19 cellular contexts compared by ENCODE assay signal in the genomic region with DNA sequence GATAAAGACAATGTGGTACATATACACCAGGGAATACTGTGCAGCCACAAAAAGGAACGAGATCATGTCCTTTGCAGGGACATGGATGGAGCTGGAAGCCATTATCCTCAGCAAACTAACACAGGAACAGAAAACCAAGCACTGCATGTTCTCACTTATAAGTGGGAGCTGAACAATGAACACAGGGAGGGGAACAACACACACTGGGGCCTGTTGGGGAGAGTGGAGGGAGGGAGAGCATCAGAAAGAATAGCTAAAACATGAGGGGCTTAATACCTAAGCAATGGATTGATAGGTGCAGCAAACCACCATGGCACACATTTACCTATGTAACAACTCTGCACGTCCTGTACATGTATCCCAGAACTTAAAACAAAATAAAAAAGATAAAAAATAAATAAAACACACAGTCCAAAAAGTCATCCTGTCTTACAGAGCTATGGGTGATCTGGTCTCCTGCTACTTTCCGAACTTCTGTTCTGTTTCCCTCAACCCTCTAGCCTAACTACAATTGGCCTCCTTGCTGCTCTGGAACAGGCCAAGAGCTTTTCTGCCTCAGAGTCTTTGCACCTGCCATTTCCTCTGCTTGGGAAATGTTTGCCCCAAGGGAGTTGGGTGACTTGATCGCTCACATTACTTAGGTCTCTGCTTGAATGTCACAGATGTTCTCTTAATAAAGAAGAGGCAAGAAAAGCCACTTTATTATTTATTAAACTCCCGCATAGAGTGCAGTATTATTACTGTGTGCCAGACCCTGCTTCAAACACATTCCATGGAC. TPM values are rescaled to one million over a fixed set of nuclear protein-coding genes. Genes with fewer than 3 reads are reported as not detected.
DNase-seq lines count a peak whose midpoint lies in the region; ATAC-seq, FAIRE-seq and TF ChIP-seq lines count a peak whose summit lies in the region.
"Had no signal": no experiment of that assay in that cellular context is flagged by ENCODE, and none has a peak within 500 bp of the region (broad histone marks: within the 10 kb centered on the region; RNA-seq: fewer than 3 reads in every experiment).

No MANE protein-coding gene starts in this region.

- H3K9me3 ChIP-seq in KOPT-K1 (ENCODE audit: insufficient read depth, low read length, poor library complexity, severe bottlenecking) (no peaks in the 10 kb centered on the region), GM12878 (replicated peaks; ENCODE audit: control insufficient read depth, insufficient read depth, low read length) (no peaks in the 10 kb centered on the region), thymus (ENCODE audit: control insufficient read depth) (no peaks in the 10 kb centered on the region)
- H3K9me3 ChIP-seq: sigmoid colon had no signal

- H3K4me3 Mint-ChIP-seq in activated naive CD8-positive, alpha-beta T cell: peak overlapping the region; percentile 89
- no peak overlapping the region for H3K4me3 Mint-ChIP-seq in activated naive CD8-positive, alpha-beta T cell treated with anti-CD3 and anti-CD28 coated beads for 36 hours

- H3K4me3 ChIP-seq in GM12878: no peak overlapping the region; the same call in 1 of the 2 replicates
- H3K4me3 ChIP-seq in thymus (ENCODE audit: low read length): peak overlapping the region; percentile 92

- no peak overlapping the region for H3K9ac ChIP-seq in GM12878 (ENCODE audit: control insufficient read depth, insufficient read depth, low read length)
- H3K9ac ChIP-seq: KMS-11 had no signal

- RAD21 ChIA-PET in GM12878 (lab: Charles Lee; ENCODE audit: unreplicated experiment): interaction anchor here (0.9 to 5.3 kb wide), 8 partner anchors 10 to 113 kb away, joined by 3 to 30 read pairs (median 4); no protein-coding TSS in a partner anchor

- 62% methylated on average over 5 of the region's 5 CpGs for WGBS in GM12878 (ENCODE audit: insufficient coverage, insufficient replicate concordance, low lambda C conversion rate, missing lambda C conversion rate)
- WGBS in thymus: 79% methylated on average over 5 of the region's 5 CpGs

- DNase-seq in activated naive CD8-positive, alpha-beta T cell treated with anti-CD3 and anti-CD28 coated beads for 36 hours: no peak
- DNase-seq in GM12878 (ENCODE audit: low read depth, low spot score): no peak
- no peak for DNase-seq in NCI-H1694 (lab: John Stamatoyannopoulos, UW)
- no peak for DNase-seq in amniotic stem cell (lab: John Stamatoyannopoulos, UW)
- no peak for DNase-seq in HuH-7 (ENCODE audit: low spot score)
- DNase-seq: activated CD4-positive, CD25-positive, alpha-beta regulatory T cell treated with anti-CD3 and anti-CD28 coated beads, Interleukin-2, amount 50 U/mL, for 72 hours; anterior cingulate cortex; foreskin melanocyte; NCI-H526; occipital lobe; sigmoid colon; stimulated activated CD4-positive, alpha-beta T cell treated with anti-CD3 and anti-CD28 coated beads, Interleukin-4, amount 100 ng/mL, for 24 hours; trophoblast cell had no signal

- H3K4me1 ChIP-seq in GM12878 (ENCODE audit: control insufficient read depth, insufficient read depth, low read length) (peaks cover 40% of the 10 kb centered on the region), thymus (ENCODE audit: control insufficient read depth, insufficient read depth, low read length) (peaks cover 33% of the 10 kb centered on the region)

- H3K27me3 Mint-ChIP-seq in activated naive CD8-positive, alpha-beta T cell: no peaks in the 10 kb centered on the region
- H3K27me3 Mint-ChIP-seq in activated naive CD8-positive, alpha-beta T cell treated with anti-CD3 and anti-CD28 coated beads for 36 hours: peaks cover 14% of the 10 kb centered on the region

- CTCF ChIA-PET in GM12878 (lab: Yijun Ruan, JAX): interaction anchor here (0.6 to 2.4 kb wide), 9 partner anchors 11 to 170 kb away, joined by 3 to 13 read pairs (median 3); no protein-coding TSS in a partner anchor

- no peak for TF ChIP-seq POLR2A in GM12878 (IDR thresholded peaks at IDR 0.05; ENCODE audit: low read depth, low read length)

- POLR2A ChIA-PET in GM12878 (lab: Charles Lee): interaction anchor here (0.8 to 1.9 kb wide), 8 partner anchors 10 to 95 kb away, joined by 3 to 6 read pairs (median 4); no protein-coding TSS in a partner anchor

- TF ChIP-seq CTCF in GM12878 (IDR thresholded peaks at IDR 0.05 in 2 of 3, conservative IDR thresholded peaks at IDR 0.05 in 1 of 3; ENCODE audit: control insufficient read depth in 2 of 3, extremely low read depth in 1 of 3, insufficient read depth in 1 of 3, low read depth in 3 of 3, low read length in 3 of 3): no peak

- in situ Hi-C loops in GM12878 (cut with MboI): no loop called here

- H3K36me3 ChIP-seq in KOPT-K1 (ENCODE audit: insufficient read depth, low read length) (peaks cover 15% of the 10 kb centered on the region), GM12878 (ENCODE audit: control insufficient read depth in 2 of 2, insufficient read depth in 2 of 2, low read length in 1 of 2) (no peaks in the 10 kb centered on the region), thymus (ENCODE audit: control insufficient read depth, insufficient read depth) (peaks cover 4% of the 10 kb centered on the region)
- H3K36me3 ChIP-seq: sigmoid colon had no signal

- no peak for TF ChIP-seq RAD21 in GM12878 (IDR thresholded peaks at IDR 0.05; ENCODE audit: insufficient read depth, low read depth, low read length)

- peak overlapping the region; percentile 88 for H3K27ac Mint-ChIP-seq in activated naive CD8-positive, alpha-beta T cell
- H3K27ac Mint-ChIP-seq in activated naive CD8-positive, alpha-beta T cell treated with anti-CD3 and anti-CD28 coated beads for 36 hours: no peak overlapping the region

- H3K4me2 ChIP-seq in GM12878 (ENCODE audit: control insufficient read depth, insufficient read depth): peak overlapping the region; percentile 77; the same call in 1 of the 2 replicates

- SMC1A ChIA-PET in GM12878 (lab: Charles Lee; ENCODE audit: uncharacterized antibody, unreplicated experiment): interaction anchor here (0.6 to 9.7 kb wide), 17 partner anchors 11 to 178 kb away, joined by 3 to 83 read pairs (median 3); a partner anchor contains a TSS

- H4K20me1 ChIP-seq in GM12878 (ENCODE audit: control insufficient read depth, insufficient read depth): no peaks in the 10 kb centered on the region

- no peak for FAIRE-seq in GM12878 (lab: Jason Lieb, UNC)
- FAIRE-seq: endothelial cell of umbilical vein had no signal

- H3K4me1 Mint-ChIP-seq in activated naive CD8-positive, alpha-beta T cell (ENCODE audit: low read depth): peaks cover 70% of the 10 kb centered on the region
- peaks cover 59% of the 10 kb centered on the region for H3K4me1 Mint-ChIP-seq in activated naive CD8-positive, alpha-beta T cell treated with anti-CD3 and anti-CD28 coated beads for 36 hours

- H3K36me3 Mint-ChIP-seq in activated naive CD8-positive, alpha-beta T cell: peaks cover 7% of the 10 kb centered on the region
- peaks cover 33% of the 10 kb centered on the region for H3K36me3 Mint-ChIP-seq in activated naive CD8-positive, alpha-beta T cell treated with anti-CD3 and anti-CD28 coated beads for 36 hours

- intact Hi-C loops in GM12878 (cut with micrococcal nuclease; ENCODE audit: unreplicated experiment): loop anchor here (10.0 kb wide), 3 partner anchors 122 to 772 kb away; a partner anchor contains a TSS

- H3K79me2 ChIP-seq in GM12878 (ENCODE audit: control insufficient read depth, insufficient read depth, low read length): no peaks in the 10 kb centered on the region; the same call in 1 of the 2 replicates

- H3K27ac ChIP-seq in KOPT-K1 (ENCODE audit: low read depth, low read length, poor library complexity, severe bottlenecking) (peak overlapping the region; percentile 75), GM12878 (ENCODE audit: control insufficient read depth, insufficient read depth) (no peak overlapping the region), thymus (ENCODE audit: low read depth) (no peak overlapping the region)
- H3K27ac ChIP-seq: KMS-11, sigmoid colon had no signal

- H3K27me3 ChIP-seq in GM12878 (replicated peaks in 1 of 2; ENCODE audit: control insufficient read depth in 2 of 2, insufficient read depth in 2 of 2, low read length in 1 of 2) (peaks cover 0 to 3% of the 10 kb centered on the region in 2 experiments; a peak in 1 of 4 replicates), thymus (ENCODE audit: control insufficient read depth, insufficient read depth) (no peaks in the 10 kb centered on the region)
- H3K27me3 ChIP-seq: sigmoid colon had no signal

- no peak for TF ChIP-seq EP300 in GM12878 (IDR thresholded peaks at IDR 0.05; ENCODE audit: borderline replicate concordance in 1 of 2, control insufficient read depth in 1 of 2, low read depth in 2 of 2, low read length in 2 of 2)

- no peak overlapping the region for H2AFZ ChIP-seq in GM12878 (ENCODE audit: control insufficient read depth, low read depth, low read length)

- no peak for ATAC-seq in GM12878

- no peaks in the 10 kb centered on the region for H3K9me3 Mint-ChIP-seq in activated naive CD8-positive, alpha-beta T cell (ENCODE audit: low read depth)
- H3K9me3 Mint-ChIP-seq in activated naive CD8-positive, alpha-beta T cell treated with anti-CD3 and anti-CD28 coated beads for 36 hours: no peaks in the 10 kb centered on the region
- H3K9me3 Mint-ChIP-seq: activated T-cell treated with anti-CD3 and anti-CD28 coated beads, Interleukin-2, amount 50 U/mL, for 24 hours had no signal

- no TSS peak for BruUV-seq in GM12878 (replicated peaks; lab: Mats Ljungman, UMichigan)

TF ChIP-seq in GM12878, 131 proteins besides CTCF, POLR2A, EP300 and RAD21 (continues in another document):
- TF ChIP-seq NBN (IDR thresholded peaks at IDR 0.05): 0 out of 2 replicates have a peak, but pooled peaks have one; percentile 19
- TF ChIP-seq MEF2B (IDR thresholded peaks at IDR 0.05; ENCODE audit: partially characterized antibody, poor library complexity, severe bottlenecking): peak; percentile 86

RNA-seq across cellular contexts. Expression of a gene that starts 1.1 kb away (rescaled TPM):
- total RNA-seq in activated naive CD8-positive, alpha-beta T cell treated with anti-CD3 and anti-CD28 coated beads for 36 hours: 10 to 100 TPM; 40.3 to 42.1 TPM
- 191 and 195 TPM in 2 replicates for total RNA-seq in GM12878 (2013; cell fraction: nucleolus; rRNA removed)
- total RNA-seq in GM12878 (2014; rRNA removed) (9.0 and 13.0 TPM in 2 replicates), GM12878 (2014; rRNA removed; fragmentation: Illumina TruSeq; extraction: Trizol) (11.9 TPM in 2 replicates), GM12878 (2021) (18.0 and 19.0 TPM in 2 replicates)
- 40.1 TPM for polyA plus RNA-seq in GM12878 (2011; ENCODE audit: low read depth)
- polyA plus RNA-seq in GM12878 (2011; rRNA removed) (38.3 and 39.8 TPM in 2 replicates), GM12878 (2014; fragmentation: Illumina TruSeq; extraction: Trizol) (12.4 and 20.4 TPM in 2 replicates), GM12878 (2014; fragmentation: Nextera tagmentation; extraction: Ambion mirVana) (1 to 10 TPM; 3.5 to 4.8 TPM), GM12878 (2014; rRNA removed) (11.9 and 13.0 TPM in 2 replicates), GM12878 (2016; fragmentation: Nextera tagmentation; extraction: Ambion mirVana) (10 to 100 TPM; 16.0 to 19.4 TPM), thymus (31.0 TPM)
- 21.4 and 21.9 TPM in 2 replicates for polyA plus RNA-seq in GM12878 (2011; cell fraction: cytosol; rRNA removed)
- 50.6 and 53.0 TPM in 2 replicates for polyA plus RNA-seq in GM12878 (2011; cell fraction: nucleus; rRNA removed)
- polyA plus RNA-seq in GM12878 (2012): 10.8 and 20.0 TPM in 2 replicates
- 37.9 and 44.6 TPM in 2 replicates for polyA minus RNA-seq in GM12878 (2011; rRNA and poly(A)+ RNA removed)
- 8.8 and 10.8 TPM in 2 replicates for polyA minus RNA-seq in GM12878 (2011; cell fraction: cytosol; rRNA and poly(A)+ RNA removed)
- polyA minus RNA-seq in GM12878 (2011; cell fraction: nucleus; rRNA and poly(A)+ RNA removed): 51.5 and 69.2 TPM in 2 replicates
